In genomic region chr17:3547628-3548027, GRCh38 we compare ENCODE assay signal across 23 cellular contexts. TPM values are rescaled to one million over a fixed set of nuclear protein-coding genes. Genes with fewer than 3 reads are reported as not detected.
"Had no signal": no experiment of that assay in that cellular context is flagged by ENCODE, and none has a peak within 500 bp of the region (broad histone marks: within the 10 kb centered on the region; RNA-seq: fewer than 3 reads in every experiment).

No MANE protein-coding gene starts in this region.

- H3K4me3 Mint-ChIP-seq: memory B cell; naive B cell; nephron progenitor cell; stimulated activated effector memory CD8-positive, alpha-beta T cell treated with anti-CD3 and anti-CD28 coated beads, Interleukin-12 subunit alpha, Interleukin-12 subunit beta, amount 100 ng/mL, for 72 hours had no signal

- FAIRE-seq: keratinocyte, urothelium cell line had no signal

- H3K27me3 Mint-ChIP-seq: memory B cell had no signal

- ATAC-seq: gastrocnemius medialis; left lobe of liver; right lobe of liver; stimulated activated effector memory CD8-positive, alpha-beta T cell treated with anti-CD3 and anti-CD28 coated beads, Interleukin-12 subunit alpha, Interleukin-12 subunit beta, amount 100 ng/mL, for 72 hours had no signal

- H3K36me3 ChIP-seq: gastrocnemius medialis, ovary, right lobe of liver, stomach, tibial artery, upper lobe of left lung had no signal

- H3K27ac ChIP-seq: dorsolateral prefrontal cortex, gastrocnemius medialis, ovary, right lobe of liver, stomach, tibial artery, upper lobe of left lung had no signal

- H3K9me3 ChIP-seq: gastrocnemius medialis, ovary, right lobe of liver, stomach, tibial artery, upper lobe of left lung had no signal

- H3K27ac Mint-ChIP-seq: memory B cell; naive B cell; nephron progenitor cell; stimulated activated effector memory CD8-positive, alpha-beta T cell treated with anti-CD3 and anti-CD28 coated beads, Interleukin-12 subunit alpha, Interleukin-12 subunit beta, amount 100 ng/mL, for 72 hours had no signal

- H3K4me1 ChIP-seq: gastrocnemius medialis, stomach, tibial artery, upper lobe of left lung had no signal

- H3K4me3 ChIP-seq: dorsolateral prefrontal cortex, gastrocnemius medialis, lung, ovary, right lobe of liver, stomach, tibial artery, upper lobe of left lung had no signal

- H3K27me3 ChIP-seq: dorsolateral prefrontal cortex, gastrocnemius medialis, ovary, right lobe of liver, stomach, upper lobe of left lung had no signal

- H3K36me3 Mint-ChIP-seq: naive B cell; stimulated activated effector memory CD8-positive, alpha-beta T cell treated with anti-CD3 and anti-CD28 coated beads, Interleukin-12 subunit alpha, Interleukin-12 subunit beta, amount 100 ng/mL, for 72 hours had no signal

- H3K4me1 Mint-ChIP-seq: naive B cell; stimulated activated effector memory CD8-positive, alpha-beta T cell treated with anti-CD3 and anti-CD28 coated beads, Interleukin-12 subunit alpha, Interleukin-12 subunit beta, amount 100 ng/mL, for 72 hours had no signal

- H3K9me3 Mint-ChIP-seq: nephron progenitor cell; stimulated activated effector memory CD8-positive, alpha-beta T cell treated with anti-CD3 and anti-CD28 coated beads, Interleukin-12 subunit alpha, Interleukin-12 subunit beta, amount 100 ng/mL, for 72 hours had no signal

- DNase-seq: dorsolateral prefrontal cortex; effector CD4-positive, alpha-beta T cell; gastrocnemius medialis; head of caudate nucleus; naive B cell; nephron progenitor cell; occipital lobe; ovary; retina; right lobe of liver; stimulated activated CD4-positive, alpha-beta T cell treated with anti-CD3 and anti-CD28 coated beads, Interleukin-2, amount 100 ng/mL, for 24 hours; stimulated activated CD4-positive, alpha-beta T cell treated with anti-CD3 and anti-CD28 coated beads, Interleukin-4, amount 100 ng/mL, for 24 hours; stimulated activated naive CD4-positive, alpha-beta T cell treated with Interleukin-2 at 50 U/mL for 16 hours; stomach; tibial artery; upper lobe of left lung had no signal

RNA-seq across cellular contexts. Expression of gene TRPV3, which starts 10.0 kb away (rescaled TPM):
- total RNA-seq: pulmonary artery endothelial cell had no signal
